In genomic region chr16:15742716-15743115, GRCh38 we compare ENCODE assay signal across 19 cellular contexts.
"Had no signal": no experiment of that assay in that cellular context is flagged by ENCODE, and none has a peak within 500 bp of the region (broad histone marks: within the 10 kb centered on the region; RNA-seq: fewer than 3 reads in every experiment).

No MANE protein-coding gene starts in this region.

- H3K9me3 ChIP-seq: gastrocnemius medialis had no signal

- H3K4me3 ChIP-seq: coronary artery, dorsolateral prefrontal cortex, esophagus squamous epithelium, gastrocnemius medialis, heart right ventricle, left lung, lower lobe of right lung had no signal

- H3K4me1 ChIP-seq: esophagus squamous epithelium, gastrocnemius medialis, left lung, lower lobe of right lung had no signal

- H3K27ac ChIP-seq: coronary artery, dorsolateral prefrontal cortex, esophagus squamous epithelium, gastrocnemius medialis, heart right ventricle, left lung, lower lobe of right lung had no signal

- DNase-seq: dermis blood vessel endothelial cell; dorsolateral prefrontal cortex; effector CD4-positive, alpha-beta T cell; effector memory CD4-positive, alpha-beta T cell; esophagus squamous epithelium; foreskin fibroblast; foreskin melanocyte; gastrocnemius medialis; glutamatergic neuron; head of caudate nucleus; heart right ventricle; hippocampal formation; left cardiac atrium; left lung; left ventricle myocardium superior; lower lobe of right lung; mesendoderm; midbrain had no signal

- H3K27me3 ChIP-seq: dorsolateral prefrontal cortex, esophagus squamous epithelium, gastrocnemius medialis, heart right ventricle, left lung had no signal

- H3K36me3 ChIP-seq: gastrocnemius medialis had no signal

- ATAC-seq: gastrocnemius medialis, heart right ventricle, left cardiac atrium, left lung, left ventricle myocardium superior, lower lobe of right lung had no signal
